In genomic region chr5:38420691-38421395, GRCh38 we compare ENCODE assay signal across 8 cellular contexts.
DNase-seq lines count a peak whose midpoint lies in the region; TF ChIP-seq lines count a peak whose summit lies in the region.

No MANE protein-coding gene starts in this region.

- no peaks in the 10 kb centered on the region for H4K20me1 ChIP-seq in OCI-LY7 (ENCODE audit: insufficient read depth, low read length)

- no peak overlapping the region for H3K27ac ChIP-seq in OCI-LY7 (ENCODE audit: low read depth, low read length, poor library complexity, severe bottlenecking)
- H3K27ac ChIP-seq in breast epithelium = no peak overlapping the region

- no peaks in the 10 kb centered on the region for H3K9me2 ChIP-seq in OCI-LY7 (ENCODE audit: insufficient read depth, low read length)

- no peak overlapping the region for H3K4me3 ChIP-seq in OCI-LY7 (ENCODE audit: low read depth, low read length, poor library complexity, severe bottlenecking)
- H3K4me3 ChIP-seq in breast epithelium = no peak overlapping the region

- H3K4me2 ChIP-seq in OCI-LY7 (ENCODE audit: low read length) = no peak overlapping the region

- POLR2A ChIA-PET in OCI-LY7 (lab: Charles Lee) = interaction anchor here (0.8 kb wide), 1 partner anchor 677 kb away, joined by 3 read pairs; no protein-coding TSS in a partner anchor

- intact Hi-C loops in OCI-LY7 (cut with micrococcal nuclease; ENCODE audit: unreplicated experiment) = loop anchor here (1.0 kb wide), 1 partner anchor 388 kb away; no protein-coding TSS in a partner anchor
- intact Hi-C loops in breast epithelium (cut with DNase I; ENCODE audit: low total_unique reads) = no loop called here

- TF ChIP-seq CTCF in OCI-LY7 (conservative IDR thresholded peaks at IDR 0.05; ENCODE audit: low read length) (peak; percentile 84), breast epithelium (IDR thresholded peaks at IDR 0.05) (peak; percentile 14 to 70 (median 50))

- H3K4me1 ChIP-seq in OCI-LY7 (ENCODE audit: insufficient read depth, low read length, poor library complexity, severe bottlenecking) = no peaks in the 10 kb centered on the region
- H3K4me1 ChIP-seq in breast epithelium = no peaks in the 10 kb centered on the region

- CTCF ChIA-PET in OCI-LY7 (lab: Charles Lee; ENCODE audit: unreplicated experiment) = no interaction called here

- peak; percentile 46 for DNase-seq in SIG-M5 treated with dmso at 0.1 percent for 504 hours (lab: John Stamatoyannopoulos, UW; ENCODE audit: unreplicated experiment)
- no peak for DNase-seq in SIG-M5 (lab: John Stamatoyannopoulos, UW)
- DNase-seq in HT1080 (ENCODE audit: low read depth) = peak; percentile 71
- peak; percentile 36 for DNase-seq in OCI-LY7 (ENCODE audit: low spot score)
- peak; percentile 29 to 59 for DNase-seq in breast epithelium (ENCODE audit: low spot score in 2 of 2)
- DNase-seq in kidney glomerular epithelial cell (lab: John Stamatoyannopoulos, UW) = peak; percentile 54
- DNase-seq in stimulated activated CD8-positive, alpha-beta memory T cell treated with anti-CD3 and anti-CD28 coated beads, Interleukin-15, amount 100 ng/mL, for 1 hour (ENCODE audit: low read depth) = peak; percentile 7
- DNase-seq in middle frontal gyrus (ENCODE audit: extremely low spot score, low spot score) = no peak

- TF ChIP-seq POLR2A in breast epithelium (IDR thresholded peaks at IDR 0.05) = no peak

- H3K79me2 ChIP-seq in OCI-LY7 (ENCODE audit: insufficient read depth, low read depth, low read length) = no peaks in the 10 kb centered on the region

- BruUV-seq in OCI-LY7 (replicated peaks; lab: Mats Ljungman, UMichigan) = no TSS peak

- no peaks in the 10 kb centered on the region for H3K27me3 ChIP-seq in breast epithelium

- no peaks in the 10 kb centered on the region for H3K9me3 ChIP-seq in OCI-LY7 (ENCODE audit: low read length)
- no peaks in the 10 kb centered on the region for H3K9me3 ChIP-seq in breast epithelium

- H3K36me3 ChIP-seq in OCI-LY7 (ENCODE audit: insufficient read depth, low read length) = no peaks in the 10 kb centered on the region
- no peaks in the 10 kb centered on the region for H3K36me3 ChIP-seq in breast epithelium

- no peak overlapping the region for H2AFZ ChIP-seq in OCI-LY7 (ENCODE audit: low read length)

Comparison
In these comparisons a context has a peak if more than half of its experiments do, and no peak if none do; other contexts are left out.
1. DNase-seq: peak in SIG-M5 treated with dmso at 0.1 percent for 504 hours (single experiment), HT1080 (single experiment), OCI-LY7 (single experiment), breast epithelium (2 of 2), kidney glomerular epithelial cell (single experiment) and stimulated activated CD8-positive, alpha-beta memory T cell treated with anti-CD3 and anti-CD28 coated beads, Interleukin-15, amount 100 ng/mL, for 1 hour (single experiment); none in SIG-M5 (single experiment) and middle frontal gyrus (single experiment).